10 cellular contexts compared by ENCODE assay signal in the genomic region with DNA sequence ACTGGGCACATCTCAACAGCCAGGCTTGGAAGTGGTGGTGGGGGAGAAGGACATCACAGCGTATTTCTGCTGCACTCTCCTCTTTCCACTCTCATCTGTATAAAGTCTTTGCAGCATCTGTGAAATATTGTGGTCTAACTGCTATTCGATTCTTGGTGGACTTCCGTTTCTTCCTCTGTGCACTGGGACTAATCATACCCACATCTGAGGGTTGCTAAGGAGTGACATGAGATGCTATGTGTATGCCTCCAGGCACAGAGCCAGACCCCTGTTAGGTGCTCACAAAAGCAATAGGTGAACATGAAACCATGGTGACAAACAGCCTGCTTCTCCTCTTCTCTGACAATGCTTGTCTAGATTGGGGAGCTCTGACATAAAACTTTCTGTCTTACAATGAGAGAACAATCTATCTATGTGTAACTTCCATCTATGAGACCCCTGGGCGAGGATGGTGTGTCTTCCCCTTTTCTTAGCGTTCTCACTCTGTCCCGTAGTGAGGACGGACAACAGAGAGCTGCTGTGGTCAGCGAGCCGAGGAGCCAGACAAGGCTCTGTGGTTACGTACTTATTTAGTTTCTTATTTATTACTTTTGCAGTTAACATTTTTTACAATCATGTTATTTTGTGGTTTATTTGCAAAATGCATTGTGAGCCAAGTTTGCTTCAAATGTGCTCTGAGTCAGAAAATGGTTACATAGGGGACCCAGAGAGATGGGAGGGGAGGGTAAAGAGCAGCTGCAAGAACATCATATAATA.
A peak's percentile ranks its signal among the peaks of the same experiment; 100 is the strongest.
DNase-seq lines count a peak whose midpoint lies in the region; ATAC-seq and TF ChIP-seq lines count a peak whose summit lies in the region.
"Had no signal": no experiment of that assay in that cellular context is flagged by ENCODE, and none has a peak within 500 bp of the region (broad histone marks: within the 10 kb centered on the region; RNA-seq: fewer than 3 reads in every experiment).

No MANE protein-coding gene starts in this region.

- H3K4me1 Mint-ChIP-seq in CD14-positive monocyte (peaks cover 39% of the 10 kb centered on the region), natural killer cell (peaks cover 11 to 17% of the 10 kb centered on the region in 2 donors)
- peaks cover 37% of the 10 kb centered on the region for H3K4me1 Mint-ChIP-seq in activated CD8-positive, alpha-beta T cell treated with anti-CD3 and anti-CD28 coated beads, Interleukin-2, amount 10 ng/mL, durations not matched to agents 7 days and 5 days (ENCODE audit: low read depth)

- CTCF ChIA-PET in activated CD8-positive, alpha-beta T cell treated with anti-CD3 and anti-CD28 coated beads, Interleukin-2, amount 10 ng/mL, durations not matched to agents 7 days and 5 days (lab: Charles Lee), result interaction anchor here (0.9 to 5.1 kb wide), 7 partner anchors 17 to 1237 kb away, joined by 3 to 35 read pairs (median 4); no protein-coding TSS in a partner anchor

- H3K4me3 Mint-ChIP-seq in CD14-positive monocyte (peak overlapping the region; percentile 21 to 35), natural killer cell (no peak overlapping the region)
- no peak overlapping the region for H3K4me3 Mint-ChIP-seq in activated CD8-positive, alpha-beta T cell treated with anti-CD3 and anti-CD28 coated beads, Interleukin-2, amount 10 ng/mL, durations not matched to agents 7 days and 5 days
- H3K4me3 Mint-ChIP-seq: activated T-helper 1 cell treated with anti-CD3 and anti-CD28 coated beads, Interleukin-12 subunit alpha, Interleukin-12 subunit beta, Interleukin-2, Interleukin-4 antibody, amounts not matched to agents 30 ng/mL and 10 ng/mL and 1 ng/mL, durations not matched to agents 14 hours and 24 hours and 36 hours; nephron had no signal

- peaks cover 2 to 10% (median 3%) of the 10 kb centered on the region in 3 donors for H3K27me3 Mint-ChIP-seq in CD14-positive monocyte (ENCODE audit: low read depth in 3 of 3)
- H3K27me3 Mint-ChIP-seq in activated CD8-positive, alpha-beta T cell treated with anti-CD3 and anti-CD28 coated beads, Interleukin-2, amount 10 ng/mL, durations not matched to agents 7 days and 5 days (ENCODE audit: low read depth), result peaks cover 7% of the 10 kb centered on the region
- H3K27me3 Mint-ChIP-seq in natural killer cell (ENCODE audit: low read depth in 2 of 2), result peaks cover 7 to 15% of the 10 kb centered on the region in 2 donors

- no peak for DNase-seq in CD14-positive monocyte (ENCODE audit: low spot score)
- DNase-seq in KBM-7, result peak; percentile 46
- peak; percentile 55 for DNase-seq in activated CD8-positive, alpha-beta T cell treated with anti-CD3 and anti-CD28 coated beads, Interleukin-2, amount 10 ng/mL, durations not matched to agents 7 days and 5 days
- DNase-seq in natural killer cell, result no peak
- DNase-seq in coronary artery (ENCODE audit: low spot score), result no peak
- no peak for DNase-seq in stimulated activated CD4-positive, alpha-beta T cell treated with anti-CD3 and anti-CD28 coated beads, Interleukin-4, amount 100 ng/mL, for 1 hour
- DNase-seq in retina, result no peak

- intact Hi-C loops in CD14-positive monocyte (cut with micrococcal nuclease), result no loop called here
- intact Hi-C loops in natural killer cell (cut with micrococcal nuclease), result no loop called here

- H3K36me3 Mint-ChIP-seq in CD14-positive monocyte, result peaks cover 0 to 3% of the 10 kb centered on the region in 2 donors
- peaks cover 8% of the 10 kb centered on the region for H3K36me3 Mint-ChIP-seq in activated CD8-positive, alpha-beta T cell treated with anti-CD3 and anti-CD28 coated beads, Interleukin-2, amount 10 ng/mL, durations not matched to agents 7 days and 5 days (ENCODE audit: low read depth)
- no peaks in the 10 kb centered on the region for H3K36me3 Mint-ChIP-seq in natural killer cell

- H3K27ac ChIP-seq in coronary artery, result no peak overlapping the region

- ATAC-seq in activated CD8-positive, alpha-beta T cell treated with anti-CD3 and anti-CD28 coated beads, Interleukin-2, amount 10 ng/mL, durations not matched to agents 7 days and 5 days, result peak; percentile 96
- ATAC-seq in natural killer cell, result peak; percentile 60 to 89 (median 72)
- ATAC-seq in GM18498 (IDR thresholded peaks at IDR 0.05; ENCODE audit: unreplicated experiment), result no peak

- H3K9me3 Mint-ChIP-seq in CD14-positive monocyte (peaks cover 4 to 10% (median 8%) of the 10 kb centered on the region in 7 donors), natural killer cell (no peaks in the 10 kb centered on the region)
- no peaks in the 10 kb centered on the region for H3K9me3 Mint-ChIP-seq in activated CD8-positive, alpha-beta T cell treated with anti-CD3 and anti-CD28 coated beads, Interleukin-2, amount 10 ng/mL, durations not matched to agents 7 days and 5 days (ENCODE audit: insufficient read depth)
- H3K9me3 Mint-ChIP-seq: activated T-helper 1 cell treated with anti-CD3 and anti-CD28 coated beads, Interleukin-12 subunit alpha, Interleukin-12 subunit beta, Interleukin-2, Interleukin-4 antibody, amounts not matched to agents 30 ng/mL and 10 ng/mL and 1 ng/mL, durations not matched to agents 14 hours and 24 hours and 36 hours had no signal

- TF ChIP-seq CTCF in CD14-positive monocyte (IDR thresholded peaks at IDR 0.05), result no peak
- TF ChIP-seq CTCF in natural killer cell (IDR thresholded peaks at IDR 0.05), result no peak
- no peak for TF ChIP-seq CTCF in coronary artery (IDR thresholded peaks at IDR 0.05)

- POLR2A ChIA-PET in activated CD8-positive, alpha-beta T cell treated with anti-CD3 and anti-CD28 coated beads, Interleukin-2, amount 10 ng/mL, durations not matched to agents 7 days and 5 days (lab: Charles Lee), result no interaction called here

- in situ Hi-C loops in KBM-7 (cut with MboI; ENCODE audit: low pct_unique_long_range_greater_than_20kb, low sequenced_read_pairs), result loop anchor here (25.0 kb wide), 1 partner anchor 162 kb away; no protein-coding TSS in a partner anchor

- peak overlapping the region in 1 of 7 donors; percentile 46 for H3K27ac Mint-ChIP-seq in CD14-positive monocyte
- peak overlapping the region; percentile 11 for H3K27ac Mint-ChIP-seq in activated CD8-positive, alpha-beta T cell treated with anti-CD3 and anti-CD28 coated beads, Interleukin-2, amount 10 ng/mL, durations not matched to agents 7 days and 5 days
- H3K27ac Mint-ChIP-seq in natural killer cell, result peak overlapping the region in 1 of 2 donors; percentile 37
- H3K27ac Mint-ChIP-seq: activated T-helper 1 cell treated with anti-CD3 and anti-CD28 coated beads, Interleukin-12 subunit alpha, Interleukin-12 subunit beta, Interleukin-2, Interleukin-4 antibody, amounts not matched to agents 30 ng/mL and 10 ng/mL and 1 ng/mL, durations not matched to agents 14 hours and 24 hours and 36 hours had no signal

- H3K4me3 ChIP-seq in coronary artery, result no peak overlapping the region

Comparison
In these comparisons a context has a peak if more than half of its experiments do, and no peak if none do; other contexts are left out.
1. DNase-seq: peak in KBM-7 (single experiment) and activated CD8-positive, alpha-beta T cell treated with anti-CD3 and anti-CD28 coated beads, Interleukin-2, amount 10 ng/mL, durations not matched to agents 7 days and 5 days (single experiment); none in CD14-positive monocyte (single experiment), natural killer cell (single experiment), coronary artery (single experiment), stimulated activated CD4-positive, alpha-beta T cell treated with anti-CD3 and anti-CD28 coated beads, Interleukin-4, amount 100 ng/mL, for 1 hour (single experiment) and retina (single experiment).
2. H3K4me3 Mint-ChIP-seq: peak in CD14-positive monocyte (2 of 2); none in activated CD8-positive, alpha-beta T cell treated with anti-CD3 and anti-CD28 coated beads, Interleukin-2, amount 10 ng/mL, durations not matched to agents 7 days and 5 days (single experiment) and natural killer cell (single experiment).